Comparison of ENCODE assay signal across 1 cellular context in the genomic region with DNA sequence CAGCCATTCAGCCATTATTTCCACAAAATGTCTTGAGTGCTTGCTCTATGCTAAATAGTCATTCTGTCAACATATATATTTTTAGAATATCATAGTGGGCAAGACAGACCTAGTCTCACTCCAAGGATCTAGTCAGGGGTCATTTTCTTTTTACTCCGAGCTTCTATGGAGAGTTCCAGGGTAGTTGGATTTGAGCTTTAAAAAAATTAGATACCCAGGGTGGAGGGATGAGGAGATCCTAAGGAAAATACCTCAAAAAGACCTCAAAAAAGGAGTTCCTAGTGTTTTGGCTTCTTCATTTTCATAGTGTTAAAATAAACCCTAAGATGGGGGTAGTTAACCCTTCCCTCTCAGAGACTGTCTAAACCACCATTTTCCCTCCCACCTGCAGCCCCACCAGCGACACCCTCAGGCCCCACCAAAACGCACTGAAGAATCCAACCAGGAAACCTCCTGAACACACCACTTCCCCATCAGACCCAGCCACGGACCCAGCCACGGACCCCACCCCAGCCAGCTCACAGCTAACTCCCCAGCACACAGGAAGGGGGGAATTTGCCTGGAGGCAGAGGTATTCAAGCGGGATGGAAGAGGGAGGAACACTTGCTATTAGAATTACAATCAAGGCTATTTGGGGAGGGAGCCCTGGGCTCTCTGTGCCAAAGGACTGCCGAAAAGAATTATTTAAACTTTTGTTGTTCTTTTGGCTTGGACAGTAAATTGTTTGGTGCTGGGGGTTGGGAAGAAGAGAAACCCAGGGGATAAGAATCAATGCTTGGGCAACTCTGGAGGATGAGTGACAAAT.
TF ChIP-seq lines count a peak whose summit lies in the region.

No MANE protein-coding gene starts in this region.

TF ChIP-seq in WTC11, 78 proteins besides CTCF, POLR2A, EP300 and RAD21 (continued from another document):
- TF ChIP-seq, protein P1, sequence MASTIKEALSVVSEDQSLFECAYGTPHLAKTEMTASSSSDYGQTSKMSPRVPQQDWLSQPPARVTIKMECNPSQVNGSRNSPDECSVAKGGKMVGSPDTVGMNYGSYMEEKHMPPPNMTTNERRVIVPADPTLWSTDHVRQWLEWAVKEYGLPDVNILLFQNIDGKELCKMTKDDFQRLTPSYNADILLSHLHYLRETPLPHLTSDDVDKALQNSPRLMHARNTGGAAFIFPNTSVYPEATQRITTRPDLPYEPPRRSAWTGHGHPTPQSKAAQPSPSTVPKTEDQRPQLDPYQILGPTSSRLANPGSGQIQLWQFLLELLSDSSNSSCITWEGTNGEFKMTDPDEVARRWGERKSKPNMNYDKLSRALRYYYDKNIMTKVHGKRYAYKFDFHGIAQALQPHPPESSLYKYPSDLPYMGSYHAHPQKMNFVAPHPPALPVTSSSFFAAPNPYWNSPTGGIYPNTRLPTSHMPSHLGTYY (CRISPR knock-in tag; IDR thresholded peaks at IDR 0.05), result no peak
- no peak for TF ChIP-seq NFATC4 (CRISPR knock-in tag; IDR thresholded peaks at IDR 0.05)
